ENCODE assay signal across 8 cellular contexts in genomic region chr19:48510421-48511268, GRCh38. TPM values are rescaled to one million over a fixed set of nuclear protein-coding genes. Genes with fewer than 3 reads are reported as not detected.
DNase-seq lines count a peak whose midpoint lies in the region; ATAC-seq, FAIRE-seq and TF ChIP-seq lines count a peak whose summit lies in the region.

No MANE protein-coding gene starts in this region.

- POLR2A ChIA-PET in activated CD4-positive, alpha-beta T cell treated with anti-CD3 and anti-CD28 coated beads, Interleukin-2, amount 10 ng/mL, durations not matched to agents 7 days and 5 days (lab: Charles Lee) = no interaction called here

- H3K4me1 Mint-ChIP-seq in activated CD4-positive, alpha-beta T cell treated with anti-CD3 and anti-CD28 coated beads, Interleukin-2, amount 10 ng/mL, durations not matched to agents 7 days and 5 days = peaks cover 23% of the 10 kb centered on the region

- H3K4me1 ChIP-seq in right lobe of liver = peaks cover 0 to 3% (median 0%) of the 10 kb centered on the region in 4 donors

- no peaks in the 10 kb centered on the region for H3K9me3 Mint-ChIP-seq in activated CD4-positive, alpha-beta T cell treated with anti-CD3 and anti-CD28 coated beads, Interleukin-2, amount 10 ng/mL, durations not matched to agents 7 days and 5 days

- H3K4me3 ChIP-seq in coronary artery (peak overlapping the region; percentile 61), right lobe of liver (no peak overlapping the region)

- H3K9me3 ChIP-seq in right lobe of liver = no peaks in the 10 kb centered on the region

- H3K27ac Mint-ChIP-seq in activated CD4-positive, alpha-beta T cell treated with anti-CD3 and anti-CD28 coated beads, Interleukin-2, amount 10 ng/mL, durations not matched to agents 7 days and 5 days = peak overlapping the region; percentile 66

- 23% methylated on average over 18 of the region's 24 CpGs for WGBS in right lobe of liver (ENCODE audit: insufficient coverage, low coverage, low lambda C conversion rate, missing lambda C conversion rate)

- CTCF ChIA-PET in activated CD4-positive, alpha-beta T cell treated with anti-CD3 and anti-CD28 coated beads, Interleukin-2, amount 10 ng/mL, durations not matched to agents 7 days and 5 days (lab: Charles Lee) = interaction anchor here (0.7 to 2.8 kb wide), 3 partner anchors 9 to 73 kb away, joined by 3 to 17 read pairs (median 3); no protein-coding TSS in a partner anchor

- peak; percentile 74 for FAIRE-seq in GM12891 (lab: Jason Lieb, UNC)

- TF ChIP-seq POLR2A in GM12891 (IDR thresholded peaks at IDR 0.05; ENCODE audit: low read depth, low read length) (no peak), right lobe of liver (IDR thresholded peaks at IDR 0.05) (no peak)

- peak; percentile 69 to 85 (median 76) for ATAC-seq in right lobe of liver
- ATAC-seq in GM21529 (IDR thresholded peaks at IDR 0.05; ENCODE audit: unreplicated experiment) = no peak
- no peak for ATAC-seq in GM18868 (IDR thresholded peaks at IDR 0.05; ENCODE audit: unreplicated experiment)

- DNase-seq in GM12891 (ENCODE audit: insufficient read length, low spot score) = no peak
- peak; percentile 49 for DNase-seq in NCI-H2171 (lab: John Stamatoyannopoulos, UW)
- DNase-seq in activated CD4-positive, alpha-beta T cell treated with anti-CD3 and anti-CD28 coated beads, Interleukin-2, amount 10 ng/mL, durations not matched to agents 7 days and 5 days = peak; percentile 83
- no peak for DNase-seq in coronary artery (ENCODE audit: low spot score)
- DNase-seq in right lobe of liver = peak; percentile 57 to 74 (median 68)
- DNase-seq in stimulated activated CD4-positive, alpha-beta T cell treated with anti-CD3 and anti-CD28 coated beads, Interleukin-4, amount 100 ng/mL, for 4 hours = peak; percentile 66 to 71

- no peak for TF ChIP-seq CTCF in coronary artery (IDR thresholded peaks at IDR 0.05)
- TF ChIP-seq CTCF in right lobe of liver (IDR thresholded peaks at IDR 0.05) = no peak

- H3K36me3 ChIP-seq in right lobe of liver = no peaks in the 10 kb centered on the region

- H3K27ac ChIP-seq in coronary artery = peak overlapping the region in 1 of 2 donors; percentile 40
- no peak overlapping the region for H3K27ac ChIP-seq in right lobe of liver

- intact Hi-C loops in right lobe of liver (cut with DNase I) = no loop called here

- H3K27me3 Mint-ChIP-seq in activated CD4-positive, alpha-beta T cell treated with anti-CD3 and anti-CD28 coated beads, Interleukin-2, amount 10 ng/mL, durations not matched to agents 7 days and 5 days = no peaks in the 10 kb centered on the region

- H3K36me3 Mint-ChIP-seq in activated CD4-positive, alpha-beta T cell treated with anti-CD3 and anti-CD28 coated beads, Interleukin-2, amount 10 ng/mL, durations not matched to agents 7 days and 5 days (ENCODE audit: low read depth) = no peaks in the 10 kb centered on the region

- peaks cover 0 to 12% of the 10 kb centered on the region in 2 donors for H3K27me3 ChIP-seq in right lobe of liver

- H3K4me3 Mint-ChIP-seq in activated CD4-positive, alpha-beta T cell treated with anti-CD3 and anti-CD28 coated beads, Interleukin-2, amount 10 ng/mL, durations not matched to agents 7 days and 5 days = peak overlapping the region; percentile 73

TF ChIP-seq in GM12891, 5 proteins besides CTCF, POLR2A, EP300 and RAD21:
- TF ChIP-seq POLR2AphosphoS5 (IDR thresholded peaks at IDR 0.05; ENCODE audit: low read depth, low read length) = no peak
- TF ChIP-seq PAX5 (IDR thresholded peaks at IDR 0.05; ENCODE audit: insufficient read depth, low read length, severe bottlenecking) = no peak
- TF ChIP-seq TAF1 (IDR thresholded peaks at IDR 0.05; ENCODE audit: low read depth, low read length) = no peak
- no peak for TF ChIP-seq SPI1 (IDR thresholded peaks at IDR 0.05; ENCODE audit: low read depth, low read length)
- no peak for TF ChIP-seq POU2F2 (IDR thresholded peaks at IDR 0.05; ENCODE audit: low read depth, low read length)
TF ChIP-seq in GM12891: peak in this region for 0.

RNA-seq across cellular contexts. Expression of gene LMTK3, which starts 1.0 kb away (rescaled TPM):
- polyA plus RNA-seq in GM12891 (2012; ENCODE audit: low read depth, missing spikeins) = 0.12 TPM
- total RNA-seq in activated CD4-positive, alpha-beta T cell treated with anti-CD3 and anti-CD28 coated beads, Interleukin-2, amount 10 ng/mL, durations not matched to agents 7 days and 5 days = 1 to 10 TPM; 3.7 to 5.1 TPM
- under 1 TPM in 5 of 6 experiments, not detected in 1; 0.09 to 0.31 (median 0.12) TPM for total RNA-seq in right lobe of liver

RNA-seq across cellular contexts. Expression of gene SULT2B1, which starts 41.3 kb away (rescaled TPM):
- polyA plus RNA-seq in GM12891 (2012; ENCODE audit: low read depth, missing spikeins) = 0.22 TPM
- under 1 TPM; 0.21 to 0.30 TPM for total RNA-seq in activated CD4-positive, alpha-beta T cell treated with anti-CD3 and anti-CD28 coated beads, Interleukin-2, amount 10 ng/mL, durations not matched to agents 7 days and 5 days
- under 1 TPM in 1 of 6 experiments, not detected in 5; 0.61 TPM for total RNA-seq in right lobe of liver

RNA-seq across cellular contexts. Expression of gene CYTH2, which starts 41.5 kb away (rescaled TPM):
- polyA plus RNA-seq in GM12891 (2012; ENCODE audit: low read depth, missing spikeins) = 21.6 TPM
- 10 to 100 TPM; 43.2 to 50.7 TPM for total RNA-seq in activated CD4-positive, alpha-beta T cell treated with anti-CD3 and anti-CD28 coated beads, Interleukin-2, amount 10 ng/mL, durations not matched to agents 7 days and 5 days
- 10 to 100 TPM in 5 of 6 experiments, 1 to 10 TPM in 1; 7.7 to 22.7 (median 13.5) TPM for total RNA-seq in right lobe of liver

RNA-seq across cellular contexts. Expression of gene KCNJ14, which starts 55.3 kb away (rescaled TPM):
- 0.41 TPM for polyA plus RNA-seq in GM12891 (2012; ENCODE audit: low read depth, missing spikeins)
- 1 to 10 TPM in 1 of 2 experiments, under 1 TPM in 1; 0.87 to 1.0 TPM for total RNA-seq in activated CD4-positive, alpha-beta T cell treated with anti-CD3 and anti-CD28 coated beads, Interleukin-2, amount 10 ng/mL, durations not matched to agents 7 days and 5 days
- under 1 TPM; 0.22 to 0.44 (median 0.31) TPM for total RNA-seq in right lobe of liver

Comparison
In these comparisons a context has a peak if more than half of its experiments do, and no peak if none do; other contexts are left out.
1. DNase-seq: peak in NCI-H2171 (single experiment), activated CD4-positive, alpha-beta T cell treated with anti-CD3 and anti-CD28 coated beads, Interleukin-2, amount 10 ng/mL, durations not matched to agents 7 days and 5 days (single experiment), right lobe of liver (3 of 3) and stimulated activated CD4-positive, alpha-beta T cell treated with anti-CD3 and anti-CD28 coated beads, Interleukin-4, amount 100 ng/mL, for 4 hours (2 of 2); none in GM12891 (single experiment) and coronary artery (single experiment).
2. ATAC-seq: peak in right lobe of liver (4 of 4); none in GM21529 (single experiment) and GM18868 (single experiment).